27 cellular contexts compared by ENCODE assay signal in genomic region chr6:3707751-3708412, GRCh38.
"Had no signal": no experiment of that assay in that cellular context is flagged by ENCODE, and none has a peak within 500 bp of the region (broad histone marks: within the 10 kb centered on the region; RNA-seq: fewer than 3 reads in every experiment).

No MANE protein-coding gene starts in this region.

- H3K36me3 Mint-ChIP-seq: naive B cell; natural killer cell treated with Interleukin-12 subunit alpha and Interleukin-12 subunit beta and Interleukin-15 and Interleukin-18, amount 100 ng/mL, for 72 hours had no signal

- H3K9me3 ChIP-seq: colonic mucosa, gastrocnemius medialis, mucosa of descending colon, ovary, psoas muscle, sigmoid colon, testis, tibial artery, upper lobe of left lung had no signal

- H3K9me3 Mint-ChIP-seq: dendritic cell treated with granulocyte-macrophage colony-stimulating factor and Interleukin-4, amounts not matched to agents 40 ng/mL and 50 ng/mL, for 4 days; natural killer cell treated with Interleukin-12 subunit alpha and Interleukin-12 subunit beta and Interleukin-15 and Interleukin-18, amount 100 ng/mL, for 72 hours had no signal

- H3K27ac ChIP-seq: colonic mucosa, gastrocnemius medialis, hepatocyte, ovary, psoas muscle, sigmoid colon, testis, tibial artery, upper lobe of left lung had no signal

- ATAC-seq: gastrocnemius medialis; left lobe of liver; mucosa of descending colon; natural killer cell treated with Interleukin-12 subunit alpha and Interleukin-12 subunit beta and Interleukin-15 and Interleukin-18, amount 100 ng/mL, for 72 hours; psoas muscle; right cardiac atrium; stimulated activated naive CD8-positive, alpha-beta T cell treated with anti-CD3 and anti-CD28 coated beads, Interleukin-15, Interleukin-2, amounts not matched to agents 100 U/mL and 50 U/mL, for 24 hours had no signal

- DNase-seq: colonic mucosa; effector memory CD4-positive, alpha-beta T cell; foreskin fibroblast; gastrocnemius medialis; kidney; naive B cell; occipital lobe; ovary; psoas muscle; right cardiac atrium; sigmoid colon; stimulated activated CD4-positive, alpha-beta T cell treated with anti-CD3 and anti-CD28 coated beads, Interleukin-4, amount 100 ng/mL, for 4 hours; stimulated activated naive CD8-positive, alpha-beta T cell treated with anti-CD3 and anti-CD28 coated beads, Interleukin-15, Interleukin-2, amounts not matched to agents 100 U/mL and 50 U/mL, for 24 hours; substantia nigra; testis; tibial artery; upper lobe of left lung had no signal

- H3K27me3 ChIP-seq: colonic mucosa, gastrocnemius medialis, heart left ventricle, hepatocyte, ovary, sigmoid colon, testis, tibial artery, upper lobe of left lung had no signal

- H3K27ac Mint-ChIP-seq: dendritic cell treated with granulocyte-macrophage colony-stimulating factor and Interleukin-4, amounts not matched to agents 40 ng/mL and 50 ng/mL, for 4 days; memory B cell; mesothelial cell of epicardium; naive B cell; natural killer cell treated with Interleukin-12 subunit alpha and Interleukin-12 subunit beta and Interleukin-15 and Interleukin-18, amount 100 ng/mL, for 72 hours; stimulated activated memory B cell treated with anti-CD40 and anti-IgM and Interleukin-4, amounts not matched to agents 10 μg/mL and 1 μg/mL and 100 μg/mL, for 72 hours had no signal

- H3K4me3 Mint-ChIP-seq: dendritic cell treated with granulocyte-macrophage colony-stimulating factor and Interleukin-4, amounts not matched to agents 40 ng/mL and 50 ng/mL, for 4 days; memory B cell; mesothelial cell of epicardium; natural killer cell treated with Interleukin-12 subunit alpha and Interleukin-12 subunit beta and Interleukin-15 and Interleukin-18, amount 100 ng/mL, for 72 hours; stimulated activated memory B cell treated with anti-CD40 and anti-IgM and Interleukin-4, amounts not matched to agents 10 μg/mL and 1 μg/mL and 100 μg/mL, for 72 hours had no signal

- H3K4me3 ChIP-seq: colonic mucosa, gastrocnemius medialis, heart left ventricle, hepatocyte, lung, mucosa of descending colon, ovary, psoas muscle, sigmoid colon, testis, tibial artery, upper lobe of left lung had no signal

- H3K4me1 ChIP-seq: colonic mucosa, gastrocnemius medialis, psoas muscle, testis had no signal

- H3K36me3 ChIP-seq: colonic mucosa, gastrocnemius medialis, heart left ventricle, ovary, upper lobe of left lung had no signal
